Comparison of ENCODE assay signal across 8 cellular contexts in the genomic region with DNA sequence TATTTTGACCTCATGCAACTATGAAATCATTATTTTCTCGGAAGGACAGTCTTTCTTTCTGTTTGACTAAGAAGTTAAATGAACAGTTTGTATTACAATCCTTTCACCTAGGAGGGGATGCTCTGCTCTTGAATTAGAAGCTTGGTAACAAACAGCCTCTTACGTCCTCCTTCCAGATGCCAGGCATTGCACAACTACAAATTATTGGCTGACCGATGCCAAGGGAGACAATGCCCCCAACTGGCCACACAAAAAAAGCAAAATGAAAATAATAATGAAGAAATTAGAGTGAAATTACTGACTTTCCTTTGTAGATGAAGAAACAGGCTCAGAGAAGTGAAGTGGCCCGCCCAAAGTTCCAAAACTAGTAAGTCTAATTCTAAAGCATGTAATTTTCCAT.
DNase-seq lines count a peak whose midpoint lies in the region; ATAC-seq and TF ChIP-seq lines count a peak whose summit lies in the region.

No MANE protein-coding gene starts in this region.

- H3K9ac ChIP-seq in endodermal cell (ENCODE audit: extremely low read depth, low read length, poor library complexity, severe bottlenecking) = no peak overlapping the region

- H3K9me2 ChIP-seq in GM23338 (ENCODE audit: insufficient read depth) = no peaks in the 10 kb centered on the region; the same call in 1 of the 2 replicates

- H3K27ac ChIP-seq in GM23338 (ENCODE audit: low read depth) = no peak overlapping the region
- no peak overlapping the region for H3K27ac ChIP-seq in endodermal cell (ENCODE audit: low read depth, low read length)

- peaks cover 2% of the 10 kb centered on the region; the same call in 2 of the 3 replicates for H3K4me1 Mint-ChIP-seq in GM23338
- H3K4me1 Mint-ChIP-seq in endodermal cell = no peaks in the 10 kb centered on the region
- peaks cover 8% of the 10 kb centered on the region for H3K4me1 Mint-ChIP-seq in neural crest cell

- no peak overlapping the region for H3K27ac Mint-ChIP-seq in GM23338
- no peak overlapping the region for H3K27ac Mint-ChIP-seq in endodermal cell
- H3K27ac Mint-ChIP-seq in neural crest cell (ENCODE audit: unreplicated experiment) = no peak overlapping the region

- H3K79me2 ChIP-seq in GM23338 (replicated peaks; ENCODE audit: insufficient read depth) = no peaks in the 10 kb centered on the region

- H3K36me3 ChIP-seq in GM23338 (ENCODE audit: insufficient read depth) = no peaks in the 10 kb centered on the region
- H3K36me3 ChIP-seq in endodermal cell (ENCODE audit: control insufficient read depth, insufficient read depth, low read length) = no peaks in the 10 kb centered on the region

- H3K4me3 Mint-ChIP-seq in GM23338 = no peak overlapping the region
- no peak overlapping the region for H3K4me3 Mint-ChIP-seq in endodermal cell
- no peak overlapping the region for H3K4me3 Mint-ChIP-seq in neural crest cell

- TF ChIP-seq CTCF in GM23338 (conservative IDR thresholded peaks at IDR 0.05; ENCODE audit: low read depth in 2 of 2) (peak; percentile 67 to 77), endodermal cell (conservative IDR thresholded peaks at IDR 0.05) (peak; percentile 72), neural crest cell (conservative IDR thresholded peaks at IDR 0.05) (peak; percentile 58)

- H3K27me3 ChIP-seq in GM23338 (ENCODE audit: insufficient read depth) (no peaks in the 10 kb centered on the region), endodermal cell (ENCODE audit: control insufficient read depth, insufficient read depth, low read length, poor library complexity, severe bottlenecking) (no peaks in the 10 kb centered on the region)

- no peaks in the 10 kb centered on the region for H3K36me3 Mint-ChIP-seq in GM23338 (ENCODE audit: low read depth)
- H3K36me3 Mint-ChIP-seq in endodermal cell (ENCODE audit: low read depth) = no peaks in the 10 kb centered on the region
- no peaks in the 10 kb centered on the region for H3K36me3 Mint-ChIP-seq in neural crest cell (ENCODE audit: low read depth)

- H3K9me3 Mint-ChIP-seq in GM23338 = peaks cover 5% of the 10 kb centered on the region; the same call in 1 of the 3 replicates
- H3K9me3 Mint-ChIP-seq in endodermal cell = no peaks in the 10 kb centered on the region
- H3K9me3 Mint-ChIP-seq in neural crest cell = peaks cover 6% of the 10 kb centered on the region

- H3F3A ChIP-seq in GM23338 (replicated peaks; ENCODE audit: low read depth) = no peaks in the 10 kb centered on the region

- H3K9me3 ChIP-seq in endodermal cell (ENCODE audit: control insufficient read depth, low read length) = no peaks in the 10 kb centered on the region

- no peak overlapping the region for H3K4me2 ChIP-seq in GM23338

- DNase-seq in GM23338 (ENCODE audit: low spot score) (peak; percentile 39), NCI-H748 treated with DMSO at 0.1 percent for 48 hours (lab: John Stamatoyannopoulos, UW) (peak; percentile 30), endodermal cell (peak; percentile 52), neural crest cell (ENCODE audit: low read depth, low spot score) (peak; percentile 17), GM19240 (ENCODE audit: insufficient read length, low spot score) (no peak)
- DNase-seq in effector CD4-positive, alpha-beta T cell = no peak

- H3K27me3 Mint-ChIP-seq in GM23338 (ENCODE audit: insufficient read depth, low read depth, poor library complexity) (peaks cover 2% of the 10 kb centered on the region), endodermal cell (ENCODE audit: insufficient read depth) (no peaks in the 10 kb centered on the region), neural crest cell (ENCODE audit: low read depth) (no peaks in the 10 kb centered on the region)

- H4K20me1 ChIP-seq in GM23338 (replicated peaks; ENCODE audit: insufficient read depth) = no peaks in the 10 kb centered on the region

- no peak overlapping the region for H2AFZ ChIP-seq in GM23338

- no peak for ATAC-seq in GM23338
- no peak for ATAC-seq in HG02885 (IDR thresholded peaks at IDR 0.05; ENCODE audit: poor library complexity, unreplicated experiment)
- ATAC-seq in HG02588 (IDR thresholded peaks at IDR 0.05; ENCODE audit: unreplicated experiment) = no peak

- H3K4me1 ChIP-seq in GM23338 (ENCODE audit: insufficient read depth) = no peaks in the 10 kb centered on the region
- no peaks in the 10 kb centered on the region for H3K4me1 ChIP-seq in endodermal cell (ENCODE audit: control insufficient read depth, insufficient read depth, low read length)

- 71 to 80% methylated on average over 1 to 4 of the region's 4 CpGs for WGBS in endodermal cell (ENCODE audit: insufficient coverage in 1 of 2, insufficient read length in 1 of 2), 2 experiments

- H3K4me3 ChIP-seq in GM23338 = no peak overlapping the region
- no peak overlapping the region for H3K4me3 ChIP-seq in endodermal cell (ENCODE audit: low read length)

TF ChIP-seq in GM23338, 12 proteins besides CTCF, POLR2A, EP300 and RAD21 (continues in another document):
- no peak for TF ChIP-seq EZH2phosphoT487 (IDR thresholded peaks at IDR 0.05; ENCODE audit: unreplicated experiment)
- TF ChIP-seq, protein P1, sequence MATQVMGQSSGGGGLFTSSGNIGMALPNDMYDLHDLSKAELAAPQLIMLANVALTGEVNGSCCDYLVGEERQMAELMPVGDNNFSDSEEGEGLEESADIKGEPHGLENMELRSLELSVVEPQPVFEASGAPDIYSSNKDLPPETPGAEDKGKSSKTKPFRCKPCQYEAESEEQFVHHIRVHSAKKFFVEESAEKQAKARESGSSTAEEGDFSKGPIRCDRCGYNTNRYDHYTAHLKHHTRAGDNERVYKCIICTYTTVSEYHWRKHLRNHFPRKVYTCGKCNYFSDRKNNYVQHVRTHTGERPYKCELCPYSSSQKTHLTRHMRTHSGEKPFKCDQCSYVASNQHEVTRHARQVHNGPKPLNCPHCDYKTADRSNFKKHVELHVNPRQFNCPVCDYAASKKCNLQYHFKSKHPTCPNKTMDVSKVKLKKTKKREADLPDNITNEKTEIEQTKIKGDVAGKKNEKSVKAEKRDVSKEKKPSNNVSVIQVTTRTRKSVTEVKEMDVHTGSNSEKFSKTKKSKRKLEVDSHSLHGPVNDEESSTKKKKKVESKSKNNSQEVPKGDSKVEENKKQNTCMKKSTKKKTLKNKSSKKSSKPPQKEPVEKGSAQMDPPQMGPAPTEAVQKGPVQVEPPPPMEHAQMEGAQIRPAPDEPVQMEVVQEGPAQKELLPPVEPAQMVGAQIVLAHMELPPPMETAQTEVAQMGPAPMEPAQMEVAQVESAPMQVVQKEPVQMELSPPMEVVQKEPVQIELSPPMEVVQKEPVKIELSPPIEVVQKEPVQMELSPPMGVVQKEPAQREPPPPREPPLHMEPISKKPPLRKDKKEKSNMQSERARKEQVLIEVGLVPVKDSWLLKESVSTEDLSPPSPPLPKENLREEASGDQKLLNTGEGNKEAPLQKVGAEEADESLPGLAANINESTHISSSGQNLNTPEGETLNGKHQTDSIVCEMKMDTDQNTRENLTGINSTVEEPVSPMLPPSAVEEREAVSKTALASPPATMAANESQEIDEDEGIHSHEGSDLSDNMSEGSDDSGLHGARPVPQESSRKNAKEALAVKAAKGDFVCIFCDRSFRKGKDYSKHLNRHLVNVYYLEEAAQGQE (IDR thresholded peaks at IDR 0.05; ENCODE audit: unreplicated experiment) = no peak
- no peak for TF ChIP-seq ZNF114 (CRISPR knock-in tag; IDR thresholded peaks at IDR 0.05)
- no peak for TF ChIP-seq EZH2 (IDR thresholded peaks at IDR 0.05; ENCODE audit: low read depth, unreplicated experiment)
- no peak for TF ChIP-seq POLR2AphosphoS5 (IDR thresholded peaks at IDR 0.05; ENCODE audit: low read depth)
- TF ChIP-seq, protein P2, sequence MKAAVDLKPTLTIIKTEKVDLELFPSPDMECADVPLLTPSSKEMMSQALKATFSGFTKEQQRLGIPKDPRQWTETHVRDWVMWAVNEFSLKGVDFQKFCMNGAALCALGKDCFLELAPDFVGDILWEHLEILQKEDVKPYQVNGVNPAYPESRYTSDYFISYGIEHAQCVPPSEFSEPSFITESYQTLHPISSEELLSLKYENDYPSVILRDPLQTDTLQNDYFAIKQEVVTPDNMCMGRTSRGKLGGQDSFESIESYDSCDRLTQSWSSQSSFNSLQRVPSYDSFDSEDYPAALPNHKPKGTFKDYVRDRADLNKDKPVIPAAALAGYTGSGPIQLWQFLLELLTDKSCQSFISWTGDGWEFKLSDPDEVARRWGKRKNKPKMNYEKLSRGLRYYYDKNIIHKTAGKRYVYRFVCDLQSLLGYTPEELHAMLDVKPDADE (IDR thresholded peaks at IDR 0.05) = no peak
- TF ChIP-seq ZNF331 (CRISPR knock-in tag; IDR thresholded peaks at IDR 0.05; ENCODE audit: low read depth) = no peak
- no peak for TF ChIP-seq JUNB (IDR thresholded peaks at IDR 0.05; ENCODE audit: unreplicated experiment)
- no peak for TF ChIP-seq NANOG (IDR thresholded peaks at IDR 0.05; ENCODE audit: borderline replicate concordance)
- TF ChIP-seq CREB1 (CRISPR knock-in tag; IDR thresholded peaks at IDR 0.05; ENCODE audit: low read depth) = no peak
- no peak for TF ChIP-seq STAT1 (IDR thresholded peaks at IDR 0.05; ENCODE audit: unreplicated experiment)

Comparison
In these comparisons a context has a peak if more than half of its experiments do, and no peak if none do; other contexts are left out.
1. DNase-seq: peak in GM23338 (single experiment), NCI-H748 treated with DMSO at 0.1 percent for 48 hours (single experiment), endodermal cell (single experiment) and neural crest cell (single experiment); none in effector CD4-positive, alpha-beta T cell (single experiment) and GM19240 (single experiment).
2. Peak in every context shown above with its lines, with median percentiles within 50 percentile points of each other: CTCF ChIP-seq.